Comparison of ENCODE assay signal across 9 cellular contexts in genomic region chr15:48358681-48359152, GRCh38. TPM values are rescaled to one million over a fixed set of nuclear protein-coding genes. Genes with fewer than 3 reads are reported as not detected.
DNase-seq lines count a peak whose midpoint lies in the region; ATAC-seq and TF ChIP-seq lines count a peak whose summit lies in the region.
"Had no signal": no experiment of that assay in that cellular context is flagged by ENCODE, and none has a peak within 500 bp of the region (broad histone marks: within the 10 kb centered on the region; RNA-seq: fewer than 3 reads in every experiment).

No MANE protein-coding gene starts in this region.

- peaks cover 24% of the 10 kb centered on the region for H3K4me1 Mint-ChIP-seq in type B pancreatic cell (ENCODE audit: unreplicated experiment)

- peaks cover 3% of the 10 kb centered on the region for H3K27me3 Mint-ChIP-seq in type B pancreatic cell

- H3K36me3 Mint-ChIP-seq in type B pancreatic cell, result peaks cover 3% of the 10 kb centered on the region

- peak overlapping the region; percentile 1 to 41 for H3K27ac ChIP-seq in tibial artery

- H3K4me1 ChIP-seq in tibial artery, result peaks cover 0 to 15% (median 10%) of the 10 kb centered on the region in 4 donors

- no peak overlapping the region for H3K4me3 ChIP-seq in tibial artery

- DNase-seq in RPMI7951 (ENCODE audit: low read depth), result peak; percentile 43
- peak; percentile 68 for DNase-seq in foreskin melanocyte
- no peak for DNase-seq in tibial artery
- DNase-seq in type B pancreatic cell (ENCODE audit: extremely low spot score, unreplicated experiment), result no peak
- DNase-seq in NCI-H1436 treated with DMSO at 0.1 percent for 48 hours (lab: John Stamatoyannopoulos, UW), result no peak
- DNase-seq: activated gamma-delta T cell; stimulated activated CD4-positive, alpha-beta T cell treated with anti-CD3 and anti-CD28 coated beads, Interleukin-4, amount 100 ng/mL, for 24 hours had no signal

- H3K27me3 ChIP-seq in tibial artery, result no peaks in the 10 kb centered on the region

- H3K27ac Mint-ChIP-seq in type B pancreatic cell, result no peak overlapping the region

- ATAC-seq in GM21619 (IDR thresholded peaks at IDR 0.05; ENCODE audit: unreplicated experiment) (peak; percentile 40), HG03439 (IDR thresholded peaks at IDR 0.05; ENCODE audit: unreplicated experiment) (no peak)

- no peaks in the 10 kb centered on the region for H3K9me3 ChIP-seq in tibial artery

- intact Hi-C loops in tibial artery (cut with DNase I; ENCODE audit: low total_unique reads), result loop anchor here (10.0 kb wide), 2 partner anchors 96 to 1164 kb away; no protein-coding TSS in a partner anchor

- no peak overlapping the region for H3K4me3 Mint-ChIP-seq in type B pancreatic cell

- TF ChIP-seq CTCF in tibial artery (IDR thresholded peaks at IDR 0.05), result no peak
- TF ChIP-seq CTCF in type B pancreatic cell (conservative IDR thresholded peaks at IDR 0.05), result no peak

- peaks cover 7% of the 10 kb centered on the region for H3K9me3 Mint-ChIP-seq in type B pancreatic cell

- no peaks in the 10 kb centered on the region for H3K36me3 ChIP-seq in tibial artery

RNA-seq across cellular contexts. Expression of gene DUT, which starts 27.5 kb away (rescaled TPM):
- 139 and 142 TPM in 2 replicates for total RNA-seq in RPMI7951 (2014; rRNA removed; shearing (Covaris generic))
- 63.0 and 96.5 TPM in 2 replicates for total RNA-seq in type B pancreatic cell (ENCODE audit: low replicate concordance)

Comparison
In these comparisons a context has a peak if more than half of its experiments do, and no peak if none do; other contexts are left out.
1. DNase-seq: peak in RPMI7951 (single experiment) and foreskin melanocyte (single experiment); none in tibial artery (0 of 2), type B pancreatic cell (single experiment) and NCI-H1436 treated with DMSO at 0.1 percent for 48 hours (single experiment).